In the genomic region with DNA sequence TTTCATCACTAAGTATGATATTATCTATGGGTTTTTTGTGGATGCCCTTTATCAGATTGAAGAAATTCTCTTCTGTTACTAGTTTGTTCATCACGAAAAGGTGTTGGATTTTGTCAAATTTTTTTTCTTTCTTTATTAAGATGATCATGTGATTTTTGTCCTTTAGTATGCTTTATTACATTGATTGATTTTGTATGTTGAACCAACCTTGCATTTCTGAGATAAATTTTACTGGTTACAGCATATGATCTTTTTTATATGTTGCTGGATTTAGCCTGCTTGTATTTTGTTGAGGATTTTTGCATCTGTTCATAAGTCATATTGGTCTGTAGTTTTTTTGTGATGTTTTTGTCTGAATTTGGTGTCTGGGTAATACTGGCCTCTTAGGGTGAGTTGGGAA, we compare ENCODE assay signal across 27 cellular contexts.
"Had no signal": no experiment of that assay in that cellular context is flagged by ENCODE, and none has a peak within 500 bp of the region (broad histone marks: within the 10 kb centered on the region; RNA-seq: fewer than 3 reads in every experiment).

No MANE protein-coding gene starts in this region.

- FAIRE-seq: colon, endothelial cell of umbilical vein had no signal

- H3K9me3 Mint-ChIP-seq: activated naive CD4-positive, alpha-beta T cell treated with anti-CD3 and anti-CD28 coated beads, Interleukin-2, amount 50 U/mL, for 72 hours; activated T-helper 17 cell treated with anti-CD3 and anti-CD28 coated beads, Interleukin-2, amount 50 U/mL, for 72 hours had no signal

- H3K27ac Mint-ChIP-seq: activated CD4-positive, alpha-beta T cell treated with anti-CD3 and anti-CD28 coated beads, Interleukin-2, amount 10 ng/mL, durations not matched to agents 7 days and 5 days; activated CD8-positive, alpha-beta memory T cell treated with anti-CD3 and anti-CD28 coated beads, Interleukin-2, amount 10 ng/mL, durations not matched to agents 7 days and 5 days; activated CD8-positive, alpha-beta T cell treated with anti-CD3 and anti-CD28 coated beads, Interleukin-2, amount 10 ng/mL, durations not matched to agents 7 days and 5 days; activated T-helper 17 cell treated with anti-CD3 and anti-CD28 coated beads, Interleukin-2, amount 50 U/mL, for 72 hours; stimulated activated naive B cell treated with anti-CD40 and anti-IgM and Interleukin-4, amounts not matched to agents 10 μg/mL and 1 μg/mL and 100 μg/mL, for 72 hours had no signal

- H3K27me3 Mint-ChIP-seq: activated CD4-positive, alpha-beta T cell treated with anti-CD3 and anti-CD28 coated beads, Interleukin-2, amount 10 ng/mL, durations not matched to agents 7 days and 5 days; activated CD8-positive, alpha-beta memory T cell treated with anti-CD3 and anti-CD28 coated beads, Interleukin-2, amount 10 ng/mL, durations not matched to agents 7 days and 5 days; activated T-helper 17 cell treated with anti-CD3 and anti-CD28 coated beads, Interleukin-2, amount 50 U/mL, for 72 hours; stimulated activated naive B cell treated with anti-CD40 and anti-IgM and Interleukin-4, amounts not matched to agents 10 μg/mL and 1 μg/mL and 100 μg/mL, for 72 hours had no signal

- ATAC-seq: activated CD8-positive, alpha-beta memory T cell treated with anti-CD3 and anti-CD28 coated beads, Interleukin-2, amount 10 ng/mL, durations not matched to agents 7 days and 5 days; activated CD8-positive, alpha-beta T cell treated with anti-CD3 and anti-CD28 coated beads, Interleukin-2, amount 10 ng/mL, durations not matched to agents 7 days and 5 days; activated naive CD4-positive, alpha-beta T cell treated with anti-CD3 and anti-CD28 coated beads, Interleukin-2, amount 50 U/mL, for 72 hours; activated T-helper 17 cell treated with anti-CD3 and anti-CD28 coated beads, Interleukin-2, amount 50 U/mL, for 72 hours; body of pancreas; gastroesophageal sphincter; pancreas; sciatic nerve; stimulated activated naive B cell treated with anti-CD40 and anti-IgM and Interleukin-4, amounts not matched to agents 10 μg/mL and 1 μg/mL and 100 μg/mL, for 72 hours; upper lobe of right lung had no signal

- H3K4me3 Mint-ChIP-seq: activated CD4-positive, alpha-beta T cell treated with anti-CD3 and anti-CD28 coated beads, Interleukin-2, amount 10 ng/mL, durations not matched to agents 7 days and 5 days; activated CD8-positive, alpha-beta memory T cell treated with anti-CD3 and anti-CD28 coated beads, Interleukin-2, amount 10 ng/mL, durations not matched to agents 7 days and 5 days; activated CD8-positive, alpha-beta T cell treated with anti-CD3 and anti-CD28 coated beads, Interleukin-2, amount 10 ng/mL, durations not matched to agents 7 days and 5 days; activated T-helper 17 cell treated with anti-CD3 and anti-CD28 coated beads, Interleukin-2, amount 50 U/mL, for 72 hours; stimulated activated naive B cell treated with anti-CD40 and anti-IgM and Interleukin-4, amounts not matched to agents 10 μg/mL and 1 μg/mL and 100 μg/mL, for 72 hours had no signal

- DNase-seq: activated CD4-positive, alpha-beta T cell treated with anti-CD3 and anti-CD28 coated beads for 1 hour; activated CD4-positive, alpha-beta T cell treated with anti-CD3 and anti-CD28 coated beads, Interleukin-2, amount 10 ng/mL, durations not matched to agents 7 days and 5 days; activated CD8-positive, alpha-beta memory T cell treated with anti-CD3 and anti-CD28 coated beads, Interleukin-2, amount 10 ng/mL, durations not matched to agents 7 days and 5 days; activated CD8-positive, alpha-beta T cell treated with anti-CD3 and anti-CD28 coated beads, Interleukin-2, amount 10 ng/mL, durations not matched to agents 7 days and 5 days; activated gamma-delta T cell treated with Interleukin-2 at 50 U/mL for 16 hours; adrenal gland; aorta; body of pancreas; dorsolateral prefrontal cortex; effector memory CD4-positive, alpha-beta T cell; islet precursor cell; left ventricle myocardium inferior; mesendoderm; pancreas; retina; stimulated activated CD4-positive, alpha-beta T cell treated with anti-CD3 and anti-CD28 coated beads, Interleukin-4, amount 100 ng/mL, for 24 hours; stimulated activated naive B cell treated with anti-CD40 and anti-IgM and Interleukin-4, amounts not matched to agents 10 μg/mL and 1 μg/mL and 100 μg/mL, for 72 hours; stomach; T-helper 2 cell; thyroid gland; upper lobe of right lung had no signal
